In the genomic region with DNA sequence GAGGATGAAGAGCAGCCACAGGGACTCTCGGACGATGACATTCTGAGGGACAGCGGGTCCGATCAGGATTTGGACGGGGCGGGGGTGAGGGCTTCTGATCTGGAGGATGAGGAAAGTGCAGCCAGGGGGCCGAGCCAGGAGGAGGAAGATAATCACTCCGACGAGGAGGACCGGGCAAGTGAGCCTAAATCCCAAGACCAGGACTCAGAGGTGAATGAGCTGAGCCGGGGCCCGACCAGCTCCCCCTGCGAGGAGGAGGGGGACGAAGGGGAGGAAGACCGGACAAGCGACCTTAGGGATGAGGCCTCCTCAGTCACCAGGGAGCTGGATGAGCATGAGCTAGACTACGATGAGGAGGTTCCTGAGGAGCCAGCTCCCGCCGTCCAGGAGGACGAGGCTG, we compare ENCODE assay signal across 21 cellular contexts.
"Had no signal": no experiment of that assay in that cellular context is flagged by ENCODE, and none has a peak within 500 bp of the region (broad histone marks: within the 10 kb centered on the region; RNA-seq: fewer than 3 reads in every experiment).

No MANE protein-coding gene starts in this region.

- H3K27me3 ChIP-seq: adrenal gland, hepatocyte, vagina had no signal

- H3K4me3 Mint-ChIP-seq: naive B cell, T-cell had no signal

- H3K27ac ChIP-seq: adrenal gland, epithelial cell of prostate, hepatocyte, vagina, VCaP had no signal

- H3K4me1 ChIP-seq: adrenal gland had no signal

- H3K9me3 ChIP-seq: adrenal gland, mucosa of descending colon, SK-N-SH, vagina had no signal

- H3K27me3 Mint-ChIP-seq: naive B cell, T-cell had no signal

- ATAC-seq: left cardiac atrium, mucosa of descending colon, T-cell had no signal

- H3K4me3 ChIP-seq: adrenal gland, hepatocyte, mucosa of descending colon, vagina had no signal

- H3K27ac Mint-ChIP-seq: T-cell had no signal

- H3K9me3 Mint-ChIP-seq: naive B cell, neural crest cell, T-cell had no signal

- DNase-seq: activated CD4-positive, CD25-positive, alpha-beta regulatory T cell treated with anti-CD3 and anti-CD28 coated beads, Interleukin-2, amount 50 U/mL, for 72 hours; activated T-cell treated with anti-CD3 and anti-CD28 coated beads, Interleukin-2, amount 50 U/mL, for 48 hours; adrenal gland; foreskin fibroblast; left cardiac atrium; mesenchymal stem cell; mucosa of descending colon; naive B cell; retina; SK-N-SH; stimulated activated CD4-positive, alpha-beta T cell treated with anti-CD3 and anti-CD28 coated beads, Interleukin-12 subunit alpha, Interleukin-12 subunit beta, amount 100 ng/mL, for 4 hours; stimulated activated CD4-positive, alpha-beta T cell treated with anti-CD3 and anti-CD28 coated beads, Interleukin-1b, Interleukin-23, amount 100 ng/mL, for 48 hours; stimulated activated CD8-positive, alpha-beta memory T cell treated with anti-CD3 and anti-CD28 coated beads, Interleukin-4, amount 100 ng/mL, for 48 hours; stimulated activated naive CD4-positive, alpha-beta T cell treated with Interleukin-2 at 50 U/mL for 16 hours; T-cell; trophoblast cell had no signal
